Comparison of ENCODE assay signal across 11 cellular contexts in genomic region chr12:95446511-95446910, GRCh38. TPM values are rescaled to one million over a fixed set of nuclear protein-coding genes. Genes with fewer than 3 reads are reported as not detected.
A peak's percentile ranks its signal among the peaks of the same experiment; 100 is the strongest.
DNase-seq lines count a peak whose midpoint lies in the region; ATAC-seq and TF ChIP-seq lines count a peak whose summit lies in the region.
"Had no signal": no experiment of that assay in that cellular context is flagged by ENCODE, and none has a peak within 500 bp of the region (broad histone marks: within the 10 kb centered on the region; RNA-seq: fewer than 3 reads in every experiment).

No MANE protein-coding gene starts in this region.

- H3K9ac ChIP-seq in SK-N-SH, result no peak overlapping the region

- H3K27ac Mint-ChIP-seq in memory B cell (no peak overlapping the region), type B pancreatic cell (no peak overlapping the region)

- no peak overlapping the region for H3K27ac ChIP-seq in SK-N-SH (ENCODE audit: low read depth in 2 of 2, low read length in 1 of 2)
- H3K27ac ChIP-seq: 22Rv1, SJSA1 had no signal

- no peaks in the 10 kb centered on the region for H3K79me2 ChIP-seq in SK-N-SH (ENCODE audit: insufficient read depth)

- TF ChIP-seq EP300 in SK-N-SH (IDR thresholded peaks at IDR 0.05; ENCODE audit: borderline replicate concordance in 1 of 2, low read depth in 1 of 2, low read length in 1 of 2), result no peak

- no peaks in the 10 kb centered on the region for H3K9me3 ChIP-seq in SK-N-SH
- H3K9me3 ChIP-seq: SJSA1 had no signal

- no peaks in the 10 kb centered on the region for H3K36me3 ChIP-seq in SK-N-SH (replicated peaks in 1 of 2; ENCODE audit: control insufficient read depth in 1 of 2, insufficient read depth in 2 of 2, low read length in 1 of 2)
- H3K36me3 ChIP-seq: SJSA1 had no signal

- H3K4me3 ChIP-seq in SK-N-SH (ENCODE audit: low read depth in 2 of 2, low read length in 1 of 2) (no peak overlapping the region), foreskin fibroblast (ENCODE audit: low read depth in 1 of 2, low read length in 2 of 2) (no peak overlapping the region)
- H3K4me3 ChIP-seq: SJSA1 had no signal

- H4K20me1 ChIP-seq in SK-N-SH (ENCODE audit: insufficient read depth), result no peaks in the 10 kb centered on the region

- no peak overlapping the region for H2AFZ ChIP-seq in SK-N-SH (ENCODE audit: low read depth)

- no peak overlapping the region for H3K4me2 ChIP-seq in SK-N-SH

- POLR2A ChIA-PET in SK-N-SH (lab: Yijun Ruan, JAX), result no interaction called here

- peaks cover 2% of the 10 kb centered on the region for H3K9me3 Mint-ChIP-seq in memory B cell
- peaks cover 6% of the 10 kb centered on the region for H3K9me3 Mint-ChIP-seq in type B pancreatic cell

- H3K4me3 Mint-ChIP-seq in memory B cell (peak overlapping the region; percentile 45), type B pancreatic cell (peak overlapping the region; percentile 74)

- peaks cover 2% of the 10 kb centered on the region for H3K36me3 Mint-ChIP-seq in memory B cell
- no peaks in the 10 kb centered on the region for H3K36me3 Mint-ChIP-seq in type B pancreatic cell

- TF ChIP-seq RAD21 in SK-N-SH (IDR thresholded peaks at IDR 0.05; ENCODE audit: low read length), result no peak

- no peaks in the 10 kb centered on the region; the same call in 1 of the 2 replicates for H3K27me3 ChIP-seq in SK-N-SH (ENCODE audit: insufficient read depth)
- H3K27me3 ChIP-seq: SJSA1 had no signal

- peaks cover 10% of the 10 kb centered on the region for H3K4me1 Mint-ChIP-seq in memory B cell
- peaks cover 4% of the 10 kb centered on the region for H3K4me1 Mint-ChIP-seq in type B pancreatic cell (ENCODE audit: unreplicated experiment)

- H3K27me3 Mint-ChIP-seq in memory B cell (peaks cover 14% of the 10 kb centered on the region), type B pancreatic cell (peaks cover 9% of the 10 kb centered on the region)

- no peaks in the 10 kb centered on the region for H3K4me1 ChIP-seq in SK-N-SH (ENCODE audit: control insufficient read depth in 1 of 2, insufficient read depth in 2 of 2, low read depth in 1 of 2, low read length in 1 of 2)
- H3K4me1 ChIP-seq: SJSA1 had no signal

- DNase-seq in SK-N-SH (peak; percentile 22), foreskin fibroblast (peak; percentile 18 to 21), memory B cell (ENCODE audit: low spot score in 2 of 2) (no peak), type B pancreatic cell (ENCODE audit: extremely low spot score, unreplicated experiment) (no peak), T-helper 9 cell (no peak), GM20000 (ENCODE audit: low spot score) (no peak)
- DNase-seq: NCI-H1436 treated with DMSO at 0.1 percent for 48 hours had no signal

- H3F3A ChIP-seq in SK-N-SH (replicated peaks; ENCODE audit: insufficient read depth), result no peaks in the 10 kb centered on the region

- CTCF ChIA-PET in SK-N-SH (lab: Yijun Ruan, JAX), result no interaction called here

- WGBS in SK-N-SH (ENCODE audit: low lambda C conversion rate), result 83% methylated on average over 18 of the region's 23 CpGs

- no peaks in the 10 kb centered on the region for H3K9me2 ChIP-seq in SK-N-SH

- TF ChIP-seq CTCF in SK-N-SH (IDR thresholded peaks at IDR 0.05) (no peak), foreskin fibroblast (IDR thresholded peaks at IDR 0.05; ENCODE audit: low read depth, low read length) (no peak), type B pancreatic cell (conservative IDR thresholded peaks at IDR 0.05) (no peak), GM20000 (IDR thresholded peaks at IDR 0.05; ENCODE audit: extremely low read depth, missing control alignments) (no peak)

- ATAC-seq in SK-N-SH treated with all-trans-retinoic acid at 6 μM for 48 hours, result no peak
- peak; percentile 22 for ATAC-seq in memory B cell (ENCODE audit: low read depth)
- no peak for ATAC-seq in GM21717 (IDR thresholded peaks at IDR 0.05; ENCODE audit: unreplicated experiment)

TF ChIP-seq in SK-N-SH, 30 proteins besides CTCF, POLR2A, EP300 and RAD21:
- no peak for TF ChIP-seq FOSL2 (IDR thresholded peaks at IDR 0.05; ENCODE audit: borderline replicate concordance, low read depth)
- TF ChIP-seq RXRA (IDR thresholded peaks at IDR 0.05; ENCODE audit: borderline replicate concordance, low read depth), result no peak
- no peak for TF ChIP-seq EZH2phosphoT487 (IDR thresholded peaks at IDR 0.05; ENCODE audit: borderline replicate concordance, low read depth)
- no peak for TF ChIP-seq ELF1 (IDR thresholded peaks at IDR 0.05)
- TF ChIP-seq IRF3 (IDR thresholded peaks at IDR 0.05; ENCODE audit: low read depth, low read length), result no peak
- TF ChIP-seq FOXJ3 (CRISPR knock-in tag; IDR thresholded peaks at IDR 0.05), result no peak

TF ChIP-seq in SK-N-SH treated with all-trans-retinoic acid at 6 μM for 48 hours, 23 proteins besides CTCF, POLR2A, EP300 and RAD21:
- TF ChIP-seq ZNF565 (CRISPR knock-in tag; conservative IDR thresholded peaks at IDR 0.05; ENCODE audit: low read depth), result no peak
- no peak for TF ChIP-seq OSR1 (CRISPR knock-in tag; IDR thresholded peaks at IDR 0.05)
- TF ChIP-seq CREB5 (CRISPR knock-in tag; IDR thresholded peaks at IDR 0.05; ENCODE audit: low read depth), result no peak
- TF ChIP-seq SNAI2 (CRISPR knock-in tag; IDR thresholded peaks at IDR 0.05), result no peak
- TF ChIP-seq ZNF8 (CRISPR knock-in tag; IDR thresholded peaks at IDR 0.05), result no peak
- TF ChIP-seq ZNF70 (CRISPR knock-in tag; IDR thresholded peaks at IDR 0.05), result no peak
- TF ChIP-seq CSDC2 (CRISPR knock-in tag; IDR thresholded peaks at IDR 0.05), result no peak
- TF ChIP-seq TCF4 (CRISPR knock-in tag; IDR thresholded peaks at IDR 0.05; ENCODE audit: borderline replicate concordance), result no peak
- TF ChIP-seq TOX (CRISPR knock-in tag; IDR thresholded peaks at IDR 0.05; ENCODE audit: borderline replicate concordance), result no peak
- TF ChIP-seq ESRRG (CRISPR knock-in tag; IDR thresholded peaks at IDR 0.05), result no peak
- no peak for TF ChIP-seq ZFP30 (CRISPR knock-in tag; IDR thresholded peaks at IDR 0.05)
- TF ChIP-seq PPARA (CRISPR knock-in tag; IDR thresholded peaks at IDR 0.05; ENCODE audit: borderline replicate concordance), result no peak
- no peak for TF ChIP-seq GLIS3 (CRISPR knock-in tag; IDR thresholded peaks at IDR 0.05)
- TF ChIP-seq TSHZ2 (CRISPR knock-in tag; IDR thresholded peaks at IDR 0.05), result no peak
- TF ChIP-seq POU6F1 (CRISPR knock-in tag; IDR thresholded peaks at IDR 0.05; ENCODE audit: borderline replicate concordance, low read depth), result no peak
TF ChIP-seq in SK-N-SH treated with all-trans-retinoic acid at 6 μM for 48 hours: peak in this region for 0.

RNA-seq across cellular contexts. Expression of gene METAP2, which starts 27.4 kb away (rescaled TPM):
- 35.8 and 44.7 TPM in 2 replicates for polyA plus RNA-seq in SK-N-SH (2012; rRNA removed)
- 63.9 and 89.3 TPM in 2 replicates for polyA plus RNA-seq in SK-N-SH (2012; cell fraction: cytosol; rRNA removed)
- polyA plus RNA-seq in SK-N-SH (2012; cell fraction: nucleus; rRNA removed), result 12.4 and 21.4 TPM in 2 replicates
- 67.6 and 79.8 TPM in 2 replicates for total RNA-seq in type B pancreatic cell (ENCODE audit: low replicate concordance)

Comparison
In these comparisons a context has a peak if more than half of its experiments do, and no peak if none do; other contexts are left out.
1. DNase-seq: peak in SK-N-SH (single experiment) and foreskin fibroblast (2 of 2); none in memory B cell (0 of 2), type B pancreatic cell (single experiment), T-helper 9 cell (single experiment) and GM20000 (single experiment).